In genomic region chr11:75338516-75339218, GRCh38 we compare ENCODE assay signal across 9 cellular contexts. TPM values are rescaled to one million over a fixed set of nuclear protein-coding genes. Genes with fewer than 3 reads are reported as not detected.
DNase-seq lines count a peak whose midpoint lies in the region; ATAC-seq and TF ChIP-seq lines count a peak whose summit lies in the region.
"Had no signal": no experiment of that assay in that cellular context is flagged by ENCODE, and none has a peak within 500 bp of the region (broad histone marks: within the 10 kb centered on the region; RNA-seq: fewer than 3 reads in every experiment).

No MANE protein-coding gene starts in this region.

- H3K4me3 ChIP-seq in A673 (ENCODE audit: low read depth, low read length, poor library complexity, severe bottlenecking) (no peak overlapping the region), GM23248 (no peak overlapping the region), coronary artery (no peak overlapping the region)

- peaks cover 67 to 96% (median 95%) of the 10 kb centered on the region in 4 donors for H3K4me1 Mint-ChIP-seq in naive thymus-derived CD8-positive, alpha-beta T cell

- H3K27ac ChIP-seq in A673 (ENCODE audit: low read depth, low read length, poor library complexity, severe bottlenecking) (peak overlapping the region; percentile 84), GM23248 (no peak overlapping the region), coronary artery (peak overlapping the region in 1 of 2 donors; percentile 76)

- TF ChIP-seq CTCF in A673 (conservative IDR thresholded peaks at IDR 0.05; ENCODE audit: low read depth, low read length) = no peak
- TF ChIP-seq CTCF in coronary artery (IDR thresholded peaks at IDR 0.05) = no peak

- no peaks in the 10 kb centered on the region for H3K9me3 Mint-ChIP-seq in naive thymus-derived CD8-positive, alpha-beta T cell

- WGBS in GM23248 (ENCODE audit: low coverage in 1 of 2, low lambda C conversion rate in 2 of 2, missing lambda C conversion rate in 2 of 2), 2 experiments = 7 to 16% methylated on average over 8 of the region's 8 CpGs

- intact Hi-C loops in A673 (cut with micrococcal nuclease; ENCODE audit: unreplicated experiment) = no loop called here

- H3K27me3 Mint-ChIP-seq in naive thymus-derived CD8-positive, alpha-beta T cell = no peaks in the 10 kb centered on the region

- CTCF ChIA-PET in A673 (lab: Charles Lee) = no interaction called here

- POLR2A ChIA-PET in A673 (lab: Charles Lee; ENCODE audit: low non-redundant PET) = no interaction called here
- POLR2A ChIA-PET in naive thymus-derived CD8-positive, alpha-beta T cell (lab: Charles Lee) = interaction anchor here (1.4 to 6.6 kb wide), 5 partner anchors 8 to 63 kb away, joined by 3 to 59 read pairs (median 36); partner anchors contain the start of gene ARRB1

- peak overlapping the region; percentile 90 to 98 (median 94) for H3K27ac Mint-ChIP-seq in naive thymus-derived CD8-positive, alpha-beta T cell

- peaks cover 0 to 14% (median 0%) of the 10 kb centered on the region in 3 donors for H3K36me3 Mint-ChIP-seq in naive thymus-derived CD8-positive, alpha-beta T cell

- H3F3A ChIP-seq in GM23248 (ENCODE audit: insufficient read depth) = peaks cover 20% of the 10 kb centered on the region; the same call in 1 of the 2 replicates

- no peaks in the 10 kb centered on the region for H3K36me3 ChIP-seq in A673 (ENCODE audit: insufficient read depth, low read length, poor library complexity, severe bottlenecking)
- H3K36me3 ChIP-seq in GM23248 (ENCODE audit: low read depth) = no peaks in the 10 kb centered on the region

- no peak for DNase-seq in A673 (ENCODE audit: low spot score)
- DNase-seq in GM23248 = peak; percentile 82
- DNase-seq in coronary artery (ENCODE audit: low spot score) = peak; percentile 70
- no peak for DNase-seq in naive thymus-derived CD8-positive, alpha-beta T cell
- DNase-seq in HPDE6-E6E7 (ENCODE audit: extremely low spot score) = no peak
- no peak for DNase-seq in SIG-M5 (lab: John Stamatoyannopoulos, UW)
- DNase-seq: NCI-H2107 had no signal

- no peaks in the 10 kb centered on the region for H3K9me2 ChIP-seq in GM23248 (ENCODE audit: insufficient read depth)

- no peak overlapping the region for H3K9ac ChIP-seq in GM23248

- peak overlapping the region; percentile 55 to 93 (median 85) for H3K4me3 Mint-ChIP-seq in naive thymus-derived CD8-positive, alpha-beta T cell

- in situ Hi-C loops in GM23248 (cut with MboI) = loop anchor here (10.0 kb wide), 1 partner anchor 46 kb away; no protein-coding TSS in a partner anchor

- H4K20me1 ChIP-seq in GM23248 (ENCODE audit: insufficient read depth) = no peaks in the 10 kb centered on the region

- no peaks in the 10 kb centered on the region for H3K9me3 ChIP-seq in A673 (ENCODE audit: low read depth, low read length, poor library complexity, severe bottlenecking)
- H3K9me3 ChIP-seq in GM23248 (ENCODE audit: low read depth) = no peaks in the 10 kb centered on the region

- H3K4me2 ChIP-seq in GM23248 (ENCODE audit: unreplicated experiment) = peak overlapping the region; percentile 44

- peaks cover 71% of the 10 kb centered on the region for H3K4me1 ChIP-seq in A673 (ENCODE audit: insufficient read depth, low read length, poor library complexity, severe bottlenecking)
- H3K4me1 ChIP-seq in GM23248 (ENCODE audit: insufficient read depth) = peaks cover 40% of the 10 kb centered on the region

- no TSS peak for BruUV-seq in A673 (replicated peaks; lab: Mats Ljungman, UMichigan)

- H3K27me3 ChIP-seq in A673 (replicated peaks; ENCODE audit: insufficient read depth, low read depth, low read length, poor library complexity) = no peaks in the 10 kb centered on the region
- H3K27me3 ChIP-seq in GM23248 (replicated peaks; ENCODE audit: insufficient read depth) = no peaks in the 10 kb centered on the region

- H2AFZ ChIP-seq in GM23248 = no peak overlapping the region

- ATAC-seq in naive thymus-derived CD8-positive, alpha-beta T cell = no peak
- ATAC-seq in HG03342 (IDR thresholded peaks at IDR 0.05; ENCODE audit: unreplicated experiment) (no peak), GM19452 (IDR thresholded peaks at IDR 0.05; ENCODE audit: unreplicated experiment) (no peak)

- H3K79me2 ChIP-seq in GM23248 (ENCODE audit: insufficient read depth) = no peaks in the 10 kb centered on the region

RNA-seq across cellular contexts. Expression of gene ARRB1, which starts 12.8 kb away (rescaled TPM):
- 37.8 and 62.0 TPM in 2 replicates for total RNA-seq in A673 (2021)
- total RNA-seq in GM23248 (2014; rRNA removed; shearing (Covaris generic)) = 2.1 and 3.1 TPM in 2 replicates
- polyA plus RNA-seq in GM23248 (2016; fragmentation: Nextera tagmentation; extraction: Ambion mirVana) = 2.0 and 2.2 TPM in 2 replicates
- total RNA-seq in naive thymus-derived CD8-positive, alpha-beta T cell = 10 to 100 TPM; 60.0 to 65.3 TPM
- polyA plus RNA-seq in naive thymus-derived CD8-positive, alpha-beta T cell = 10 to 100 TPM in 1 of 3 donors, 1 to 10 TPM in 2; 7.6 to 12.2 (median 9.0) TPM

Comparison
In these comparisons a context has a peak if more than half of its experiments do, and no peak if none do; other contexts are left out.
1. DNase-seq: peak in GM23248 (single experiment) and coronary artery (single experiment); none in A673 (single experiment), naive thymus-derived CD8-positive, alpha-beta T cell (0 of 10), HPDE6-E6E7 (single experiment) and SIG-M5 (single experiment).